In genomic region chr9:27142299-27142930, GRCh38 we compare ENCODE assay signal across 28 cellular contexts. TPM values are rescaled to one million over a fixed set of nuclear protein-coding genes. Genes with fewer than 3 reads are reported as not detected.
"Had no signal": no experiment of that assay in that cellular context is flagged by ENCODE, and none has a peak within 500 bp of the region (broad histone marks: within the 10 kb centered on the region; RNA-seq: fewer than 3 reads in every experiment).

No MANE protein-coding gene starts in this region.

- H3K27me3 Mint-ChIP-seq: activated CD4-positive, alpha-beta memory T cell treated with anti-CD3 and anti-CD28 coated beads for 36 hours; activated CD4-positive, alpha-beta T cell treated with anti-CD3 and anti-CD28 coated beads, Interleukin-2, amount 10 ng/mL, durations not matched to agents 24 days and 14 days; activated naive CD4-positive, alpha-beta T cell treated with anti-CD3 and anti-CD28 coated beads, Interleukin-2, amount 10 ng/mL, durations not matched to agents 7 days and 5 days; activated naive CD8-positive, alpha-beta T cell treated with anti-CD3 and anti-CD28 coated beads, Interleukin-2, amount 10 ng/mL, durations not matched to agents 7 days and 5 days; activated T-cell treated with anti-CD3 and anti-CD28 coated beads, Interleukin-2, amount 50 U/mL, for 24 hours had no signal

- FAIRE-seq: colon, keratinocyte had no signal

- H3K9me3 Mint-ChIP-seq: activated CD4-positive, alpha-beta memory T cell treated with anti-CD3 and anti-CD28 coated beads for 36 hours; activated CD4-positive, alpha-beta T cell treated with anti-CD3 and anti-CD28 coated beads, Interleukin-2, amount 10 ng/mL, durations not matched to agents 24 days and 14 days; activated naive CD8-positive, alpha-beta T cell treated with anti-CD3 and anti-CD28 coated beads, Interleukin-2, amount 10 ng/mL, durations not matched to agents 7 days and 5 days; mesothelial cell of epicardium had no signal

- H3K4me3 Mint-ChIP-seq: activated CD4-positive, alpha-beta memory T cell treated with anti-CD3 and anti-CD28 coated beads for 36 hours; activated CD4-positive, alpha-beta T cell treated with anti-CD3 and anti-CD28 coated beads, Interleukin-2, amount 10 ng/mL, durations not matched to agents 24 days and 14 days; activated naive CD4-positive, alpha-beta T cell treated with anti-CD3 and anti-CD28 coated beads, Interleukin-2, amount 10 ng/mL, durations not matched to agents 7 days and 5 days; activated naive CD8-positive, alpha-beta T cell treated with anti-CD3 and anti-CD28 coated beads, Interleukin-2, amount 10 ng/mL, durations not matched to agents 7 days and 5 days; activated T-cell treated with anti-CD3 and anti-CD28 coated beads, Interleukin-2, amount 50 U/mL, for 24 hours; mesothelial cell of epicardium; naive thymus-derived CD4-positive, alpha-beta T cell had no signal

- H3K27ac ChIP-seq: dorsolateral prefrontal cortex, suprapubic skin, tibial artery had no signal

- H3K4me1 Mint-ChIP-seq: activated CD4-positive, alpha-beta T cell treated with anti-CD3 and anti-CD28 coated beads, Interleukin-2, amount 10 ng/mL, durations not matched to agents 24 days and 14 days; activated naive CD4-positive, alpha-beta T cell treated with anti-CD3 and anti-CD28 coated beads, Interleukin-2, amount 10 ng/mL, durations not matched to agents 7 days and 5 days; activated naive CD8-positive, alpha-beta T cell treated with anti-CD3 and anti-CD28 coated beads, Interleukin-2, amount 10 ng/mL, durations not matched to agents 7 days and 5 days; mesothelial cell of epicardium; naive thymus-derived CD4-positive, alpha-beta T cell had no signal

- H3K4me1 ChIP-seq: spleen, suprapubic skin, tibial artery had no signal

- H3K27me3 ChIP-seq: dorsolateral prefrontal cortex, spleen, suprapubic skin, tibial artery had no signal

- H3K27ac Mint-ChIP-seq: activated CD4-positive, alpha-beta memory T cell treated with anti-CD3 and anti-CD28 coated beads for 36 hours; activated CD4-positive, alpha-beta T cell treated with anti-CD3 and anti-CD28 coated beads, Interleukin-2, amount 10 ng/mL, durations not matched to agents 24 days and 14 days; activated naive CD4-positive, alpha-beta T cell treated with anti-CD3 and anti-CD28 coated beads, Interleukin-2, amount 10 ng/mL, durations not matched to agents 7 days and 5 days; activated naive CD8-positive, alpha-beta T cell treated with anti-CD3 and anti-CD28 coated beads, Interleukin-2, amount 10 ng/mL, durations not matched to agents 7 days and 5 days; activated T-cell treated with anti-CD3 and anti-CD28 coated beads, Interleukin-2, amount 50 U/mL, for 24 hours; mesothelial cell of epicardium; naive thymus-derived CD4-positive, alpha-beta T cell had no signal

- H3K36me3 ChIP-seq: spleen, suprapubic skin, tibial artery had no signal

- H3K4me3 ChIP-seq: dorsolateral prefrontal cortex, spleen, suprapubic skin, tibial artery had no signal

- ATAC-seq: esophagus mucosa; left cardiac atrium; left ventricle myocardium superior; naive thymus-derived CD4-positive, alpha-beta T cell had no signal

- H3K36me3 Mint-ChIP-seq: activated CD4-positive, alpha-beta memory T cell treated with anti-CD3 and anti-CD28 coated beads for 36 hours; activated naive CD4-positive, alpha-beta T cell treated with anti-CD3 and anti-CD28 coated beads, Interleukin-2, amount 10 ng/mL, durations not matched to agents 7 days and 5 days; activated naive CD8-positive, alpha-beta T cell treated with anti-CD3 and anti-CD28 coated beads, Interleukin-2, amount 10 ng/mL, durations not matched to agents 7 days and 5 days; mesothelial cell of epicardium had no signal

- DNase-seq: activated CD4-positive, alpha-beta memory T cell treated with anti-CD3 and anti-CD28 coated beads for 36 hours; activated CD4-positive, alpha-beta T cell treated with anti-CD3 and anti-CD28 coated beads, Interleukin-2, amount 10 ng/mL, durations not matched to agents 24 days and 14 days; activated CD4-positive, CD25-positive, alpha-beta regulatory T cell treated with anti-CD3 and anti-CD28 coated beads, Interleukin-2, amount 50 U/mL, for 72 hours; activated CD8-positive, alpha-beta memory T cell treated with anti-CD3 and anti-CD28 coated beads, Interleukin-2, amount 50 U/mL, for 48 hours; activated gamma-delta T cell; activated naive CD4-positive, alpha-beta T cell treated with anti-CD3 and anti-CD28 coated beads, Interleukin-2, amount 10 ng/mL, durations not matched to agents 7 days and 5 days; activated naive CD8-positive, alpha-beta T cell treated with anti-CD3 and anti-CD28 coated beads, Interleukin-2, amount 10 ng/mL, durations not matched to agents 7 days and 5 days; activated T-cell treated with anti-CD3 and anti-CD28 coated beads, Interleukin-2, amount 50 U/mL, for 24 hours; dorsolateral prefrontal cortex; effector memory CD4-positive, alpha-beta T cell; foreskin fibroblast; head of caudate nucleus; hippocampal formation; left cardiac atrium; left ventricle myocardium superior; naive thymus-derived CD4-positive, alpha-beta T cell; occipital lobe; right cardiac atrium; spleen; stimulated activated naive CD4-positive, alpha-beta T cell; T-helper 2 cell; tibial artery had no signal

- H3K9me3 ChIP-seq: suprapubic skin, tibial artery had no signal

RNA-seq across cellular contexts. Expression of gene TEK, which starts 33.4 kb away (rescaled TPM):
- total RNA-seq: activated CD4-positive, alpha-beta memory T cell treated with anti-CD3 and anti-CD28 coated beads for 36 hours; activated CD4-positive, alpha-beta T cell treated with anti-CD3 and anti-CD28 coated beads, Interleukin-2, amount 10 ng/mL, durations not matched to agents 24 days and 14 days; activated CD8-positive, alpha-beta memory T cell treated with anti-CD3 and anti-CD28 coated beads for 36 hours; activated naive CD8-positive, alpha-beta T cell treated with anti-CD3 and anti-CD28 coated beads, Interleukin-2, amount 10 ng/mL, durations not matched to agents 7 days and 5 days; naive thymus-derived CD4-positive, alpha-beta T cell had no signal
- polyA plus RNA-seq: naive thymus-derived CD4-positive, alpha-beta T cell had no signal
